ENCODE assay signal across 1 cellular context in genomic region chr6:33663727-33664449, GRCh38.
TF ChIP-seq lines count a peak whose summit lies in the region.

No MANE protein-coding gene starts in this region.

TF ChIP-seq in K562, 482 proteins besides CTCF, POLR2A, EP300 and RAD21:
- TF ChIP-seq ZNF584 (CRISPR knock-in tag; IDR thresholded peaks at IDR 0.05; ENCODE audit: low read depth) (no peak), FOXA3 (CRISPR knock-in tag; conservative IDR thresholded peaks at IDR 0.05 in 1 of 2, IDR thresholded peaks at IDR 0.05 in 1 of 2) (no peak), FOXK1 (CRISPR knock-in tag; IDR thresholded peaks at IDR 0.05; ENCODE audit: borderline replicate concordance) (no peak), ZNF324 (CRISPR knock-in tag; IDR thresholded peaks at IDR 0.05) (no peak), SAFB2 (IDR thresholded peaks at IDR 0.05; ENCODE audit: borderline replicate concordance, low read depth, low read length, severe bottlenecking) (no peak), YBX1 (IDR thresholded peaks at IDR 0.05) (no peak), RBM25 (IDR thresholded peaks at IDR 0.05; ENCODE audit: low read depth, low read length, severe bottlenecking) (no peak), KLF10 (CRISPR knock-in tag; IDR thresholded peaks at IDR 0.05) (no peak), SAFB (IDR thresholded peaks at IDR 0.05; ENCODE audit: borderline replicate concordance, low read depth, low read length) (no peak), TAF15 (IDR thresholded peaks at IDR 0.05; ENCODE audit: low read depth, low read length) (no peak), ZNF395 (CRISPR knock-in tag; IDR thresholded peaks at IDR 0.05) (no peak), PATZ1 (CRISPR knock-in tag; IDR thresholded peaks at IDR 0.05; ENCODE audit: borderline replicate concordance) (no peak), ZBTB17 (CRISPR knock-in tag; IDR thresholded peaks at IDR 0.05) (no peak), ZNF277 (CRISPR knock-in tag; IDR thresholded peaks at IDR 0.05; ENCODE audit: borderline replicate concordance) (no peak), KAT2B (IDR thresholded peaks at IDR 0.05; ENCODE audit: low read depth, low read length) (no peak), OTX1 (CRISPR knock-in tag; IDR thresholded peaks at IDR 0.05) (no peak), ARID3A (IDR thresholded peaks at IDR 0.05; ENCODE audit: borderline replicate concordance, low read depth, low read length) (no peak), CUX1 (CRISPR knock-in tag; IDR thresholded peaks at IDR 0.05) (no peak), IRF1 (CRISPR knock-in tag; IDR thresholded peaks at IDR 0.05; ENCODE audit: borderline replicate concordance) (no peak)
